ENCODE assay signal across 1 cellular context in the genomic region with DNA sequence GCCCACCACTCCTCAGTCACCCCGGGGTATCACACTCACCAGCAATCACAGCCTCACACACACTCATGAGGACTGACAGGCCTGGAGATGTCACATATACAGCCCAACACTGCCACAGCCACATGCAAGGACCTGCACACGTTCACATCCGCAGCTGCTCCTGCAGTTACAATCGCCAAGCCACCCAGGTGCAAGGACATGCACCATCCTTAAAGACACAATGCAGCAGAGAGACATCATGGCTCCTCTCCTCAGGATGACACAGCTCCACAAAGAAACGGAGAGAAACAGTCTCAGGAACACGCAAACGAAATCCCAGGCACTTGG.
TF ChIP-seq lines count a peak whose summit lies in the region.

No MANE protein-coding gene starts in this region.

TF ChIP-seq in IMR-90, 13 proteins besides CTCF, POLR2A, EP300 and RAD21:
- no peak for TF ChIP-seq CEBPB (IDR thresholded peaks at IDR 0.05; ENCODE audit: low read depth, low read length)
- no peak for TF ChIP-seq CHD1 (IDR thresholded peaks at IDR 0.05; ENCODE audit: low read depth, low read length)
- TF ChIP-seq, protein P1, sequence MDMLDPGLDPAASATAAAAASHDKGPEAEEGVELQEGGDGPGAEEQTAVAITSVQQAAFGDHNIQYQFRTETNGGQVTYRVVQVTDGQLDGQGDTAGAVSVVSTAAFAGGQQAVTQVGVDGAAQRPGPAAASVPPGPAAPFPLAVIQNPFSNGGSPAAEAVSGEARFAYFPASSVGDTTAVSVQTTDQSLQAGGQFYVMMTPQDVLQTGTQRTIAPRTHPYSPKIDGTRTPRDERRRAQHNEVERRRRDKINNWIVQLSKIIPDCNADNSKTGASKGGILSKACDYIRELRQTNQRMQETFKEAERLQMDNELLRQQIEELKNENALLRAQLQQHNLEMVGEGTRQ (IDR thresholded peaks at IDR 0.05; ENCODE audit: low read depth, low read length): no peak
- TF ChIP-seq FOS (IDR thresholded peaks at IDR 0.05; ENCODE audit: low read depth, low read length): no peak
- TF ChIP-seq BHLHE40 (IDR thresholded peaks at IDR 0.05; ENCODE audit: low read depth, low read length): no peak
- TF ChIP-seq MAFK (IDR thresholded peaks at IDR 0.05; ENCODE audit: low read depth, low read length): no peak
- no peak for TF ChIP-seq RCOR1 (IDR thresholded peaks at IDR 0.05; ENCODE audit: insufficient replicate concordance, low read length)
- TF ChIP-seq NFE2L2 (IDR thresholded peaks at IDR 0.05; ENCODE audit: low read depth, low read length): no peak
- TF ChIP-seq MXI1 (IDR thresholded peaks at IDR 0.05; ENCODE audit: borderline replicate concordance, low read depth, low read length): no peak
- TF ChIP-seq MAZ (IDR thresholded peaks at IDR 0.05; ENCODE audit: borderline replicate concordance, low read depth, low read length): no peak
- TF ChIP-seq RFX5 (IDR thresholded peaks at IDR 0.05; ENCODE audit: low read depth, low read length): no peak
- TF ChIP-seq SMC3 (IDR thresholded peaks at IDR 0.05; ENCODE audit: low read depth, low read length): no peak
- no peak for TF ChIP-seq ELK1 (IDR thresholded peaks at IDR 0.05; ENCODE audit: borderline replicate concordance, low read depth, low read length)
